In the genomic region with DNA sequence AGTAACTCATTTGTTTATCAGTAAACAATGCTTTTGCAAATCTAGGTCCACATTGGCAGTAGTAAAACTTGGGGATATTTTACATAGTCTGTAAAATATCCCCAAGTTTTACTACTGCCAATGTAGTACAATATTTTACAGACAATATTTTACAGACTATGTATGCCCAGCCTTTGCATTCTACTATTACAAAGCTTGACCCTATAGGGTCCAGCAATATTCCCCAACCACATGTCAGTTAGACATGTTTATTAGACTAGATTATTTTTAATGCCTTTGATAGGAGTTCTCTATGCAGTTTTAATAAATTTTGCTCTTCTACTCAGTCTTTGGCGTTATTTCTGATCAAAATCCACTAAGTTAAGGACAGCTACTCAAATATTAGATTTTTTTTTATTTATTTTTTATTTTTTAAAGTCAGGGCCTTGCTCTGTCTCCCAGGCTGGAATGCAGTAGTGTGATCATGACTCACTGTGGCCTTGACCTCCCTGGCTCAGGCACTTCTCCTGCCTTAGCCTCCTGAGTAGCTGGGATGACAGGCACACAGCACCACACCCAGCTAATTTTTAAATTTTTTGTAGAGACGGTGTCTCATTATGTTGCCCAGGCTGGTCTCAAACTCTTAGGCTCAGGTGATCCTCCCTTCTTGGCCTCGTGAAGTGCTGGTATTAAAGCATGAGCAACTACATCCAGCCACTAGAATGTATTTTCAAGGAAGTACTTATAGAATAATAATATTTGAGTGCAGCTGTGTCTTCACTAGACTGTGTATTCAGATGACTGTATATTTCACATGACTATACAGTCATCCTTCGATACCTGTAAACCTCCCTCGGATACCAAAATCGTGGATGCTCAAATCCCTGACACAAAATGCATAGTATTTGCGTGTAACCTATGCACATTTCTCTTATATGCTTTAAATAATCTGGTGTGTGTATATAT, we compare ENCODE assay signal across 12 cellular contexts. TPM values are rescaled to one million over a fixed set of nuclear protein-coding genes. Genes with fewer than 3 reads are reported as not detected.
DNase-seq lines count a peak whose midpoint lies in the region; ATAC-seq and TF ChIP-seq lines count a peak whose summit lies in the region.
"Had no signal": no experiment of that assay in that cellular context is flagged by ENCODE, and none has a peak within 500 bp of the region (broad histone marks: within the 10 kb centered on the region; RNA-seq: fewer than 3 reads in every experiment).

No MANE protein-coding gene starts in this region.

- H3K9me3 Mint-ChIP-seq in Calu3 (ENCODE audit: low read depth, unreplicated experiment), result no peaks in the 10 kb centered on the region
- H3K9me3 Mint-ChIP-seq in osteocyte (ENCODE audit: unreplicated experiment), result no peaks in the 10 kb centered on the region
- H3K9me3 Mint-ChIP-seq: activated T-helper 1 cell treated with anti-CD3 and anti-CD28 coated beads, Interleukin-12 subunit alpha, Interleukin-12 subunit beta, Interleukin-2, Interleukin-4 antibody, amounts not matched to agents 30 ng/mL and 10 ng/mL and 1 ng/mL, durations not matched to agents 14 hours and 24 hours and 36 hours; CD14-positive monocyte; stimulated activated naive CD8-positive, alpha-beta T cell treated with anti-CD3 and anti-CD28 coated beads, Interleukin-15, amount 100 ng/mL, for 72 hours had no signal

- no peak for TF ChIP-seq CTCF in Calu3 (IDR thresholded peaks at IDR 0.05; ENCODE audit: unreplicated experiment)
- TF ChIP-seq CTCF in osteocyte (IDR thresholded peaks at IDR 0.05), result no peak

- H3K4me1 Mint-ChIP-seq in Calu3 (ENCODE audit: low read depth, unreplicated experiment) (peaks cover 54% of the 10 kb centered on the region), osteocyte (ENCODE audit: unreplicated experiment) (peaks cover 64% of the 10 kb centered on the region)

- peak; percentile 63 for DNase-seq in Calu3
- DNase-seq in fibroblast of peridontal ligament (ENCODE audit: extremely low read depth), result peak; percentile 74
- DNase-seq in osteocyte (ENCODE audit: extremely low spot score, unreplicated experiment), result no peak
- DNase-seq in AG20443 (ENCODE audit: low spot score), result no peak
- no peak for DNase-seq in effector CD8-positive, alpha-beta T cell (lab: John Stamatoyannopoulos, UW)
- DNase-seq: NCI-H146; stimulated activated naive CD8-positive, alpha-beta T cell treated with anti-CD3 and anti-CD28 coated beads, Interleukin-15, amount 100 ng/mL, for 72 hours had no signal

- H3K27me3 Mint-ChIP-seq in Calu3 (ENCODE audit: unreplicated experiment) (no peaks in the 10 kb centered on the region), osteocyte (ENCODE audit: unreplicated experiment) (no peaks in the 10 kb centered on the region)
- H3K27me3 Mint-ChIP-seq: stimulated activated naive CD8-positive, alpha-beta T cell treated with anti-CD3 and anti-CD28 coated beads, Interleukin-15, amount 100 ng/mL, for 72 hours had no signal

- intact Hi-C loops in Calu3 (cut with micrococcal nuclease; ENCODE audit: unreplicated experiment), result no loop called here

- peak overlapping the region; percentile 70 for H3K27ac Mint-ChIP-seq in Calu3 (ENCODE audit: unreplicated experiment)
- peak overlapping the region; percentile 98 for H3K27ac Mint-ChIP-seq in osteocyte (ENCODE audit: unreplicated experiment)
- H3K27ac Mint-ChIP-seq: activated T-helper 1 cell treated with anti-CD3 and anti-CD28 coated beads, Interleukin-12 subunit alpha, Interleukin-12 subunit beta, Interleukin-2, Interleukin-4 antibody, amounts not matched to agents 30 ng/mL and 10 ng/mL and 1 ng/mL, durations not matched to agents 14 hours and 24 hours and 36 hours had no signal

- BruUV-seq in Calu3 (replicated peaks; lab: Mats Ljungman, UMichigan), result no TSS peak

- ATAC-seq in SK-N-SH treated with all-trans-retinoic acid at 6 μM for 48 hours (peak; percentile 93), GM18870 (IDR thresholded peaks at IDR 0.05; ENCODE audit: unreplicated experiment) (no peak), GM21526 (IDR thresholded peaks at IDR 0.05; ENCODE audit: low FRiP score, unreplicated experiment) (no peak)
- ATAC-seq: stimulated activated naive CD8-positive, alpha-beta T cell treated with anti-CD3 and anti-CD28 coated beads, Interleukin-15, amount 100 ng/mL, for 72 hours had no signal

- H3K4me3 Mint-ChIP-seq in Calu3 (ENCODE audit: low read depth, unreplicated experiment) (peak overlapping the region; percentile 36), osteocyte (ENCODE audit: unreplicated experiment) (no peak overlapping the region)
- H3K4me3 Mint-ChIP-seq: activated T-helper 1 cell treated with anti-CD3 and anti-CD28 coated beads, Interleukin-12 subunit alpha, Interleukin-12 subunit beta, Interleukin-2, Interleukin-4 antibody, amounts not matched to agents 30 ng/mL and 10 ng/mL and 1 ng/mL, durations not matched to agents 14 hours and 24 hours and 36 hours; CD14-positive monocyte; stimulated activated naive CD8-positive, alpha-beta T cell treated with anti-CD3 and anti-CD28 coated beads, Interleukin-15, amount 100 ng/mL, for 72 hours had no signal

- CTCF ChIA-PET in Calu3 (lab: Charles Lee), result interaction anchor here (0.7 to 1.1 kb wide), 3 partner anchors 20 to 37 kb away, joined by 3 to 5 read pairs (median 3); a partner anchor contains a TSS

- H3K36me3 Mint-ChIP-seq in Calu3 (ENCODE audit: insufficient read depth, unreplicated experiment) (peaks cover 32% of the 10 kb centered on the region), osteocyte (ENCODE audit: unreplicated experiment) (peaks cover 48% of the 10 kb centered on the region)

TF ChIP-seq in SK-N-SH treated with all-trans-retinoic acid at 6 μM for 48 hours, 23 proteins besides CTCF, POLR2A, EP300 and RAD21:
- no peak for TF ChIP-seq RARB (CRISPR knock-in tag; IDR thresholded peaks at IDR 0.05)
- no peak for TF ChIP-seq OSR1 (CRISPR knock-in tag; IDR thresholded peaks at IDR 0.05)
- no peak for TF ChIP-seq ISL1 (CRISPR knock-in tag; IDR thresholded peaks at IDR 0.05)
- TF ChIP-seq, protein P1, sequence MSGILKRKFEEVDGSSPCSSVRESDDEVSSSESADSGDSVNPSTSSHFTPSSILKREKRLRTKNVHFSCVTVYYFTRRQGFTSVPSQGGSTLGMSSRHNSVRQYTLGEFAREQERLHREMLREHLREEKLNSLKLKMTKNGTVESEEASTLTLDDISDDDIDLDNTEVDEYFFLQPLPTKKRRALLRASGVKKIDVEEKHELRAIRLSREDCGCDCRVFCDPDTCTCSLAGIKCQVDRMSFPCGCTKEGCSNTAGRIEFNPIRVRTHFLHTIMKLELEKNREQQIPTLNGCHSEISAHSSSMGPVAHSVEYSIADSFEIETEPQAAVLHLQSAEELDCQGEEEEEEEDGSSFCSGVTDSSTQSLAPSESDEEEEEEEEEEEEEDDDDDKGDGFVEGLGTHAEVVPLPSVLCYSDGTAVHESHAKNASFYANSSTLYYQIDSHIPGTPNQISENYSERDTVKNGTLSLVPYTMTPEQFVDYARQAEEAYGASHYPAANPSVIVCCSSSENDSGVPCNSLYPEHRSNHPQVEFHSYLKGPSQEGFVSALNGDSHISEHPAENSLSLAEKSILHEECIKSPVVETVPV (CRISPR knock-in tag; IDR thresholded peaks at IDR 0.05), result no peak
- TF ChIP-seq, protein P2, sequence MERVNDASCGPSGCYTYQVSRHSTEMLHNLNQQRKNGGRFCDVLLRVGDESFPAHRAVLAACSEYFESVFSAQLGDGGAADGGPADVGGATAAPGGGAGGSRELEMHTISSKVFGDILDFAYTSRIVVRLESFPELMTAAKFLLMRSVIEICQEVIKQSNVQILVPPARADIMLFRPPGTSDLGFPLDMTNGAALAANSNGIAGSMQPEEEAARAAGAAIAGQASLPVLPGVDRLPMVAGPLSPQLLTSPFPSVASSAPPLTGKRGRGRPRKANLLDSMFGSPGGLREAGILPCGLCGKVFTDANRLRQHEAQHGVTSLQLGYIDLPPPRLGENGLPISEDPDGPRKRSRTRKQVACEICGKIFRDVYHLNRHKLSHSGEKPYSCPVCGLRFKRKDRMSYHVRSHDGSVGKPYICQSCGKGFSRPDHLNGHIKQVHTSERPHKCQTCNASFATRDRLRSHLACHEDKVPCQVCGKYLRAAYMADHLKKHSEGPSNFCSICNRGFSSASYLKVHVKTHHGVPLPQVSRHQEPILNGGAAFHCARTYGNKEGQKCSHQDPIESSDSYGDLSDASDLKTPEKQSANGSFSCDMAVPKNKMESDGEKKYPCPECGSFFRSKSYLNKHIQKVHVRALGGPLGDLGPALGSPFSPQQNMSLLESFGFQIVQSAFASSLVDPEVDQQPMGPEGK (CRISPR knock-in tag; IDR thresholded peaks at IDR 0.05; ENCODE audit: borderline replicate concordance), result no peak
- TF ChIP-seq BACH2 (CRISPR knock-in tag; IDR thresholded peaks at IDR 0.05; ENCODE audit: borderline replicate concordance), result no peak
- no peak for TF ChIP-seq ESRRG (CRISPR knock-in tag; IDR thresholded peaks at IDR 0.05)
- no peak for TF ChIP-seq ZNF70 (CRISPR knock-in tag; IDR thresholded peaks at IDR 0.05)
- no peak for TF ChIP-seq GLIS3 (CRISPR knock-in tag; IDR thresholded peaks at IDR 0.05)
- no peak for TF ChIP-seq PPARA (CRISPR knock-in tag; IDR thresholded peaks at IDR 0.05; ENCODE audit: borderline replicate concordance)
- no peak for TF ChIP-seq ZC3H10 (CRISPR knock-in tag; IDR thresholded peaks at IDR 0.05)
- TF ChIP-seq TCF4 (CRISPR knock-in tag; IDR thresholded peaks at IDR 0.05; ENCODE audit: borderline replicate concordance), result no peak

RNA-seq across cellular contexts. Expression of a gene that starts 19.8 kb away (rescaled TPM):
- 27.4 and 29.5 TPM in 2 replicates for total RNA-seq in Calu3 (2022)
- total RNA-seq in osteocyte, result 45.8 and 48.3 TPM in 2 replicates

RNA-seq across cellular contexts. Expression of a gene that starts 19.9 kb away (rescaled TPM):
- total RNA-seq in Calu3 (2022) (5.6 and 6.0 TPM in 2 replicates), osteocyte (8.9 and 10.0 TPM in 2 replicates)

Comparison
In these comparisons a context has a peak if more than half of its experiments do, and no peak if none do; other contexts are left out.
1. DNase-seq: peak in Calu3 (single experiment) and fibroblast of peridontal ligament (single experiment); none in osteocyte (single experiment), AG20443 (single experiment) and effector CD8-positive, alpha-beta T cell (single experiment).